ENCODE assay signal across 21 cellular contexts in the genomic region with DNA sequence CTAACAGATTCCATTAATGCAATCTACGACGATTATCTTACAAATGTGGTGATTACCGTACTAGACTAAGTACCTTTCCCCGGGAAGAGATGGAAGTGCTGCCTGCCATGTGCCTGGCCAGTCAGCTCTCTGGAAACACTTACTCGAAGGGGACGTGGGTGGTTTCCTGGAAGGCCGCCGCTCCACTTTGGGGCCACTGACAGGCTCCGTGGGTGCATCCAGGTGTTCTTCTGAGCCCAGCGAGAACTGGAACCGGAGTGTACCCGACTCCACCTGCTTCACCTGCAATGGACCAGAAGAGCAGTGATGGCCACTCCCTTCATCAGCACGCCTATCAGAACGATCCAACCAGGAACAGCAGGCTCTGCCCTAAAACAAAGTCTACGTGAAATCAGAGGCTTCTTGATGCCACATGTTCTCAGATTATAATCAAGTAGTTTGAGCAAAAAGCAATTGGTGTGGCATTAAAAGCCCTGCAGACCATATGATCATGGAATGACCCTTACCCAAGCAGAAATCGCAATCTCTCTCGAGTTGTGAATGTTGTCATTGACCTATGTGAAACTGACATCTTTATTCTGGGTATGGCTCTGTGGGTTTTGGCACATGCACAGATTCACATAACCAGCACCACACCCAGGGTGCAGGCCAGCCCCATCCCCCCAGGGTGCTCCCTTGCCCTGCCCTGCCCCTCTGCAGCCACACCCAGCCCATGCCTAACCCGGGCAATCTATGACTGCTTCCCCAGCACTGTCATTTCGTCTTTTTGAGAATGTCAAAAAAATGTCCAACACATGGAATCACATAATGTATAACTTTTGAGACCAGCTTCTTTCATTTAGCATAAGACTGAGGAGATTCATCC.
A peak's percentile ranks its signal among the peaks of the same experiment; 100 is the strongest.
DNase-seq lines count a peak whose midpoint lies in the region; ATAC-seq and TF ChIP-seq lines count a peak whose summit lies in the region.
"Had no signal": no experiment of that assay in that cellular context is flagged by ENCODE, and none has a peak within 500 bp of the region (broad histone marks: within the 10 kb centered on the region; RNA-seq: fewer than 3 reads in every experiment).

No MANE protein-coding gene starts in this region.

- H3K4me1 ChIP-seq in MM.1S (ENCODE audit: low read length) = no peaks in the 10 kb centered on the region
- H3K4me1 ChIP-seq in prostate gland (replicated peaks) = no peaks in the 10 kb centered on the region
- H3K4me1 ChIP-seq: BLaER1 had no signal

- H3K9me3 ChIP-seq in MM.1S (replicated peaks; ENCODE audit: insufficient read depth, low read length) (no peaks in the 10 kb centered on the region), prostate gland (no peaks in the 10 kb centered on the region)
- H3K9me3 ChIP-seq: BLaER1 had no signal

- H3K9me3 Mint-ChIP-seq in activated CD4-positive, alpha-beta memory T cell treated with anti-CD3 and anti-CD28 coated beads, Interleukin-2, amount 10 ng/mL, durations not matched to agents 7 days and 5 days = no peaks in the 10 kb centered on the region
- H3K9me3 Mint-ChIP-seq in activated CD4-positive, alpha-beta memory T cell treated with anti-CD3 and anti-CD28 coated beads for 36 hours = peaks cover 3% of the 10 kb centered on the region
- H3K9me3 Mint-ChIP-seq in type B pancreatic cell = no peaks in the 10 kb centered on the region

- no peak overlapping the region for H2AFZ ChIP-seq in MM.1S (ENCODE audit: low read length)
- H2AFZ ChIP-seq: PC-9 had no signal

- POLR2A ChIA-PET in activated CD4-positive, alpha-beta memory T cell treated with anti-CD3 and anti-CD28 coated beads, Interleukin-2, amount 10 ng/mL, durations not matched to agents 7 days and 5 days (lab: Charles Lee) = no interaction called here
- POLR2A ChIA-PET in activated CD4-positive, alpha-beta memory T cell treated with anti-CD3 and anti-CD28 coated beads for 36 hours (lab: Charles Lee) = no interaction called here

- no peaks in the 10 kb centered on the region for H3K79me2 ChIP-seq in MM.1S (ENCODE audit: low read length)

- 93% methylated on average over 19 of the region's 19 CpGs for WGBS in prostate gland

- CTCF ChIA-PET in activated CD4-positive, alpha-beta memory T cell treated with anti-CD3 and anti-CD28 coated beads, Interleukin-2, amount 10 ng/mL, durations not matched to agents 7 days and 5 days (lab: Charles Lee) = no interaction called here
- CTCF ChIA-PET in activated CD4-positive, alpha-beta memory T cell treated with anti-CD3 and anti-CD28 coated beads for 36 hours (lab: Charles Lee) = no interaction called here

- ATAC-seq in HG03439 (IDR thresholded peaks at IDR 0.05; ENCODE audit: unreplicated experiment) = no peak

- TF ChIP-seq CTCF in type B pancreatic cell (conservative IDR thresholded peaks at IDR 0.05) (no peak), MM.1S (IDR thresholded peaks at IDR 0.05; ENCODE audit: low read length) (no peak), prostate gland (IDR thresholded peaks at IDR 0.05) (no peak)

- peak; percentile 25 for DNase-seq in activated CD4-positive, alpha-beta memory T cell treated with anti-CD3 and anti-CD28 coated beads, Interleukin-2, amount 10 ng/mL, durations not matched to agents 7 days and 5 days
- no peak for DNase-seq in activated CD4-positive, alpha-beta memory T cell treated with anti-CD3 and anti-CD28 coated beads for 36 hours
- DNase-seq in SW480 (ENCODE audit: low spot score) (peak; percentile 9), mesenteric fat pad (ENCODE audit: low spot score) (peak; percentile 30), type B pancreatic cell (ENCODE audit: extremely low spot score, unreplicated experiment) (peak; percentile 45), MM.1S (no peak), prostate gland (ENCODE audit: low spot score) (no peak)
- DNase-seq: CD8-positive, alpha-beta memory T cell; GF-D8; GOT3; KBM-7; NCI-H1092 treated with DMSO at 0.1 percent for 48 hours; NCI-H1694; NCI-H2107; NCI-H345; NCI-H526 treated with DMSO at 0.1 percent for 48 hours; PC-9; Right ventricle myocardium superior had no signal

- H3K4me3 Mint-ChIP-seq in activated CD4-positive, alpha-beta memory T cell treated with anti-CD3 and anti-CD28 coated beads, Interleukin-2, amount 10 ng/mL, durations not matched to agents 7 days and 5 days = no peak overlapping the region
- H3K4me3 Mint-ChIP-seq in activated CD4-positive, alpha-beta memory T cell treated with anti-CD3 and anti-CD28 coated beads for 36 hours = no peak overlapping the region
- H3K4me3 Mint-ChIP-seq in type B pancreatic cell = no peak overlapping the region
- H3K4me3 Mint-ChIP-seq: CD8-positive, alpha-beta memory T cell had no signal

- no peak overlapping the region for H3K9ac ChIP-seq in MM.1S (ENCODE audit: low read length)
- H3K9ac ChIP-seq: BLaER1 had no signal

- no peak overlapping the region for H3K4me2 ChIP-seq in MM.1S (ENCODE audit: low read depth, low read length)
- H3K4me2 ChIP-seq: BLaER1, PC-9 had no signal

- no peaks in the 10 kb centered on the region for H3K27me3 Mint-ChIP-seq in activated CD4-positive, alpha-beta memory T cell treated with anti-CD3 and anti-CD28 coated beads, Interleukin-2, amount 10 ng/mL, durations not matched to agents 7 days and 5 days
- no peaks in the 10 kb centered on the region for H3K27me3 Mint-ChIP-seq in activated CD4-positive, alpha-beta memory T cell treated with anti-CD3 and anti-CD28 coated beads for 36 hours
- no peaks in the 10 kb centered on the region for H3K27me3 Mint-ChIP-seq in type B pancreatic cell
- H3K27me3 Mint-ChIP-seq: CD8-positive, alpha-beta memory T cell had no signal

- H3K4me1 Mint-ChIP-seq in activated CD4-positive, alpha-beta memory T cell treated with anti-CD3 and anti-CD28 coated beads, Interleukin-2, amount 10 ng/mL, durations not matched to agents 7 days and 5 days = peaks cover 22% of the 10 kb centered on the region
- no peaks in the 10 kb centered on the region for H3K4me1 Mint-ChIP-seq in activated CD4-positive, alpha-beta memory T cell treated with anti-CD3 and anti-CD28 coated beads for 36 hours (ENCODE audit: low read depth)
- H3K4me1 Mint-ChIP-seq in type B pancreatic cell (ENCODE audit: unreplicated experiment) = peaks cover 4% of the 10 kb centered on the region
- H3K4me1 Mint-ChIP-seq: CD8-positive, alpha-beta memory T cell had no signal

- H3F3A ChIP-seq in MM.1S (ENCODE audit: insufficient read depth, low read length) = no peaks in the 10 kb centered on the region

- intact Hi-C loops in activated CD4-positive, alpha-beta memory T cell treated with anti-CD3 and anti-CD28 coated beads for 36 hours (cut with micrococcal nuclease) = no loop called here
- intact Hi-C loops in prostate gland (cut with DNase I) = no loop called here

- H3K27ac Mint-ChIP-seq in activated CD4-positive, alpha-beta memory T cell treated with anti-CD3 and anti-CD28 coated beads, Interleukin-2, amount 10 ng/mL, durations not matched to agents 7 days and 5 days = no peak overlapping the region
- H3K27ac Mint-ChIP-seq in activated CD4-positive, alpha-beta memory T cell treated with anti-CD3 and anti-CD28 coated beads for 36 hours = no peak overlapping the region
- no peak overlapping the region for H3K27ac Mint-ChIP-seq in type B pancreatic cell

- no peaks in the 10 kb centered on the region for H4K20me1 ChIP-seq in MM.1S (ENCODE audit: insufficient read depth, low read length)
- H4K20me1 ChIP-seq: BLaER1 had no signal

- H3K36me3 ChIP-seq in MM.1S (replicated peaks; ENCODE audit: insufficient read depth, low read length) (no peaks in the 10 kb centered on the region), prostate gland (no peaks in the 10 kb centered on the region)

- H3K4me3 ChIP-seq in MM.1S (ENCODE audit: low read length) (no peak overlapping the region), prostate gland (no peak overlapping the region)
- H3K4me3 ChIP-seq: BLaER1, PC-9 had no signal

- H3K27ac ChIP-seq in MM.1S (ENCODE audit: low read length) (no peak overlapping the region), prostate gland (no peak overlapping the region)
- H3K27ac ChIP-seq: 22Rv1, BLaER1, PC-9 had no signal

- no peak for TF ChIP-seq POLR2A in prostate gland (IDR thresholded peaks at IDR 0.05)

- peaks cover 20% of the 10 kb centered on the region for H3K36me3 Mint-ChIP-seq in activated CD4-positive, alpha-beta memory T cell treated with anti-CD3 and anti-CD28 coated beads, Interleukin-2, amount 10 ng/mL, durations not matched to agents 7 days and 5 days (ENCODE audit: low read depth)
- H3K36me3 Mint-ChIP-seq in activated CD4-positive, alpha-beta memory T cell treated with anti-CD3 and anti-CD28 coated beads for 36 hours = peaks cover 26% of the 10 kb centered on the region
- H3K36me3 Mint-ChIP-seq in type B pancreatic cell = peaks cover 29% of the 10 kb centered on the region

- H3K27me3 ChIP-seq in MM.1S (replicated peaks; ENCODE audit: insufficient read depth, low read length) (no peaks in the 10 kb centered on the region), prostate gland (replicated peaks; ENCODE audit: insufficient read depth) (no peaks in the 10 kb centered on the region)
- H3K27me3 ChIP-seq: BLaER1 had no signal

- no peaks in the 10 kb centered on the region for H3K9me2 ChIP-seq in MM.1S (replicated peaks; ENCODE audit: insufficient read depth, low read length)

Comparison
In these comparisons a context has a peak if more than half of its experiments do, and no peak if none do; other contexts are left out.
1. DNase-seq: peak in activated CD4-positive, alpha-beta memory T cell treated with anti-CD3 and anti-CD28 coated beads, Interleukin-2, amount 10 ng/mL, durations not matched to agents 7 days and 5 days (single experiment), SW480 (single experiment), mesenteric fat pad (single experiment) and type B pancreatic cell (single experiment); none in activated CD4-positive, alpha-beta memory T cell treated with anti-CD3 and anti-CD28 coated beads for 36 hours (single experiment), MM.1S (single experiment) and prostate gland (single experiment).